In genomic region chrX:22192419-22193086, GRCh38 we compare ENCODE assay signal across 8 cellular contexts.
DNase-seq lines count a peak whose midpoint lies in the region; ATAC-seq, FAIRE-seq and TF ChIP-seq lines count a peak whose summit lies in the region.

No MANE protein-coding gene starts in this region.

- H2AFZ ChIP-seq in trophoblast cell (ENCODE audit: insufficient read depth, low read length, poor library complexity): no peak overlapping the region

- H3K79me1 ChIP-seq in trophoblast cell (ENCODE audit: low read length): no peaks in the 10 kb centered on the region

- H3F3A ChIP-seq in DOHH2 (ENCODE audit: control insufficient read depth, insufficient read depth): no peaks in the 10 kb centered on the region

- no peak overlapping the region for H2AK5ac ChIP-seq in trophoblast cell (ENCODE audit: low read length)

- H3K4ac ChIP-seq in trophoblast cell (ENCODE audit: low read depth, low read length): no peak overlapping the region

- ATAC-seq in GM21526 (IDR thresholded peaks at IDR 0.05; ENCODE audit: low FRiP score, unreplicated experiment): peak; percentile 93

- H3K9me3 ChIP-seq in DOHH2 (ENCODE audit: control insufficient read depth, insufficient read depth, low read length) (no peaks in the 10 kb centered on the region), SJSA1 (replicated peaks) (no peaks in the 10 kb centered on the region), trophoblast cell (ENCODE audit: insufficient read depth, low read depth, low read length) (no peaks in the 10 kb centered on the region)

- H2BK120ac ChIP-seq in trophoblast cell (ENCODE audit: insufficient read depth, low read length, poor library complexity): no peak overlapping the region

- no CpG with 5 or more reads among the region's 14 CpGs for WGBS in trophoblast cell (ENCODE audit: extremely low coverage, insufficient coverage, insufficient read length)

- no peak overlapping the region for H2BK12ac ChIP-seq in trophoblast cell (ENCODE audit: low read length)

- H3K18ac ChIP-seq in trophoblast cell (ENCODE audit: low read length): no peak overlapping the region

- H3K4me1 Mint-ChIP-seq in glutamatergic neuron (ENCODE audit: low read depth, unreplicated experiment): peaks cover 7% of the 10 kb centered on the region

- FAIRE-seq in urothelium cell line (lab: Jason Lieb, UNC): no peak

- H4K91ac ChIP-seq in trophoblast cell (ENCODE audit: low read depth, low read length): no peak overlapping the region

- H3K4me1 ChIP-seq in DOHH2 (ENCODE audit: control insufficient read depth, low read length) (no peaks in the 10 kb centered on the region), SJSA1 (replicated peaks) (no peaks in the 10 kb centered on the region), trophoblast cell (ENCODE audit: control insufficient read depth in 1 of 2, insufficient read depth in 2 of 2, low read length in 2 of 2) (no peaks in the 10 kb centered on the region)

- H3K4me3 Mint-ChIP-seq in glutamatergic neuron (ENCODE audit: unreplicated experiment): no peak overlapping the region

- H4K20me1 ChIP-seq in DOHH2 (ENCODE audit: control insufficient read depth, insufficient read depth, low read depth, low read length): no peaks in the 10 kb centered on the region

- no peak overlapping the region for H3K9ac ChIP-seq in trophoblast cell (ENCODE audit: low read length)

- H3K27ac ChIP-seq in DOHH2 (ENCODE audit: low read depth, low read length) (no peak overlapping the region), SJSA1 (no peak overlapping the region), trophoblast cell (ENCODE audit: low read depth, low read length) (no peak overlapping the region)

- H4K12ac ChIP-seq in trophoblast cell (ENCODE audit: low read depth, low read length): no peak overlapping the region

- DNase-seq in HT1080 (ENCODE audit: low read depth): peak; percentile 62
- peak; percentile 43 to 52 for DNase-seq in SJSA1 (ENCODE audit: low read depth in 1 of 2, low spot score in 2 of 2)
- peak; percentile 1 to 43 (median 1) for DNase-seq in activated naive CD4-positive, alpha-beta T cell (lab: John Stamatoyannopoulos, UW)
- peak; percentile 68 for DNase-seq in glutamatergic neuron
- peak; percentile 60 to 84 for DNase-seq in trophoblast cell
- DNase-seq in urothelium cell line (ENCODE audit: low spot score): peak; percentile 31

- no peaks in the 10 kb centered on the region for H3K36me3 Mint-ChIP-seq in glutamatergic neuron (ENCODE audit: unreplicated experiment)

- H4K8ac ChIP-seq in trophoblast cell (ENCODE audit: low read depth, low read length): no peak overlapping the region

- no peak overlapping the region for H3K23ac ChIP-seq in trophoblast cell (ENCODE audit: low read length)

- no peak overlapping the region for H3K14ac ChIP-seq in trophoblast cell (ENCODE audit: low read length)

- H3K36me3 ChIP-seq in DOHH2 (ENCODE audit: control insufficient read depth, low read length): no peaks in the 10 kb centered on the region
- no peaks in the 10 kb centered on the region for H3K36me3 ChIP-seq in SJSA1
- H3K36me3 ChIP-seq in trophoblast cell (ENCODE audit: control insufficient read depth in 1 of 2, insufficient read depth in 2 of 2, low read length in 2 of 2): no peaks in the 10 kb centered on the region

- H3K4me2 ChIP-seq in DOHH2 (ENCODE audit: low read length): no peak overlapping the region
- H3K4me2 ChIP-seq in trophoblast cell (ENCODE audit: low read length): no peak overlapping the region

- H3K79me2 ChIP-seq in DOHH2 (ENCODE audit: control insufficient read depth, low read length): no peaks in the 10 kb centered on the region
- H3K79me2 ChIP-seq in trophoblast cell (ENCODE audit: control insufficient read depth, insufficient read depth, low read length, poor library complexity): no peaks in the 10 kb centered on the region

- no peaks in the 10 kb centered on the region for H3K9me2 ChIP-seq in DOHH2 (replicated peaks; ENCODE audit: control insufficient read depth, low read length)

- H3K27me3 ChIP-seq in DOHH2 (ENCODE audit: control insufficient read depth, low read length) (no peaks in the 10 kb centered on the region), SJSA1 (replicated peaks) (no peaks in the 10 kb centered on the region), trophoblast cell (ENCODE audit: insufficient read depth, low read length) (no peaks in the 10 kb centered on the region)

- no peak overlapping the region for H2BK5ac ChIP-seq in trophoblast cell (ENCODE audit: low read depth, low read length, poor library complexity)

- H3K27ac Mint-ChIP-seq in glutamatergic neuron (ENCODE audit: unreplicated experiment): peak overlapping the region; percentile 49

- peaks cover 1% of the 10 kb centered on the region for H3K9me3 Mint-ChIP-seq in glutamatergic neuron (ENCODE audit: unreplicated experiment)

- TF ChIP-seq CTCF in DOHH2 (IDR thresholded peaks at IDR 0.05; ENCODE audit: low read depth, low read length, poor library complexity, severe bottlenecking) (peak; percentile 60), glutamatergic neuron (IDR thresholded peaks at IDR 0.05; ENCODE audit: partially characterized antibody, unreplicated experiment) (peak; percentile 73)

- H3K27me3 Mint-ChIP-seq in glutamatergic neuron (ENCODE audit: unreplicated experiment): no peaks in the 10 kb centered on the region

- H3K4me3 ChIP-seq in DOHH2 (ENCODE audit: low read length) (no peak overlapping the region), SJSA1 (no peak overlapping the region), trophoblast cell (ENCODE audit: low read depth, low read length) (no peak overlapping the region)

Comparison
In these comparisons a context has a peak if more than half of its experiments do, and no peak if none do; other contexts are left out.
1. DNase-seq: peak in every context shown above with its lines; median percentile 72 in trophoblast cell; 68 in glutamatergic neuron; 62 in HT1080; 48 in SJSA1; 31 in urothelium cell line; 1 in activated naive CD4-positive, alpha-beta T cell.